In the genomic region with DNA sequence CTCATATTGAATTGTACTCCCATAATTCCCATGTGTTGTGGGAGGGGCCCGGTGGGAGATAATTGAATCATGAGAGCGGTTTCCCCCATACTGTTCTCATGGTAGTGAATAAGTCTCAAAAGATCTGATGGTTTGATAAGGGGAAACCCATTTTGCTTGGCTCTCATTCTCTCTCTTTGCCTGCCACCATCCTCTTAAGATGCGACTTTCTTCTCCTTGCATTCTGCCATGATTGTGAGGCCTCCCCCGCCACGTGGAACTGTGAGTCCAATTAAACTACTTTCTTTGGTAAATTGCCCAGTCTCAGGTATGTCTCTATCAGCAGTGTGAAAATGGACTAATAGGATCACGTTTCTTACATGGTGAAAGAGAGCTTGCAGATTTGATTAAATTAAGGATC, we compare ENCODE assay signal across 15 cellular contexts. TPM values are rescaled to one million over a fixed set of nuclear protein-coding genes. Genes with fewer than 3 reads are reported as not detected.
"Had no signal": no experiment of that assay in that cellular context is flagged by ENCODE, and none has a peak within 500 bp of the region (broad histone marks: within the 10 kb centered on the region; RNA-seq: fewer than 3 reads in every experiment).

No MANE protein-coding gene starts in this region.

RNA-seq across cellular contexts. Expression of gene ODAPH, which starts 18.6 kb away (rescaled TPM):
- total RNA-seq: activated naive CD4-positive, alpha-beta T cell treated with anti-CD3 and anti-CD28 coated beads for 36 hours; activated naive CD4-positive, alpha-beta T cell treated with anti-CD3 and anti-CD28 coated beads, Interleukin-2, amount 50 U/mL, for 72 hours; activated naive CD8-positive, alpha-beta T cell treated with anti-CD3 and anti-CD28 coated beads for 36 hours; activated T-cell treated with anti-CD3 and anti-CD28 coated beads, Interleukin-2, amount 50 U/mL, for 4 hours; activated T-helper 2 cell treated with anti-CD3 and anti-CD28 coated beads, Interferon-gamma antibody, Interleukin-2, Interleukin-4, amounts not matched to agents 10 μg/mL and 5 μg/mL and 100 μg/mL, durations not matched to agents 14 hours and 24 hours and 36 hours; adrenal gland; aorta; ascending aorta; body of pancreas; breast epithelium; bronchial epithelial cell; cardiac septum; cerebellum; chondrocyte had no signal
- polyA plus RNA-seq: adipose tissue, aorta had no signal
